Comparison of ENCODE assay signal across 37 cellular contexts in genomic region chr17:6482105-6482455, GRCh38. TPM values are rescaled to one million over a fixed set of nuclear protein-coding genes. Genes with fewer than 3 reads are reported as not detected.
"Had no signal": no experiment of that assay in that cellular context is flagged by ENCODE, and none has a peak within 500 bp of the region (broad histone marks: within the 10 kb centered on the region; RNA-seq: fewer than 3 reads in every experiment).

No MANE protein-coding gene starts in this region.

- H3K9me3 Mint-ChIP-seq: activated B cell treated with CpG ODN at 0.5 μM for 24 hours; activated CD8-positive, alpha-beta T cell treated with anti-CD3 and anti-CD28 coated beads for 36 hours; activated T-cell treated with anti-CD3 and anti-CD28 coated beads, Interleukin-2, amount 50 U/mL, for 4 hours; activated T-helper 17 cell treated with anti-CD3 and anti-CD28 coated beads, Interleukin-2, amount 50 U/mL, for 72 hours; T-cell; T-helper 1 cell treated with Interleukin-12 subunit alpha and Interleukin-12 subunit beta and Interleukin-4 antibody, amounts not matched to agents 30 μg/mL and 1 μg/mL, for 36 hours; T-helper 2 cell treated with Interferon-gamma antibody and Interleukin-4, amounts not matched to agents 5 μg/mL and 100 μg/mL, for 36 hours had no signal

- H3K27ac Mint-ChIP-seq: activated B cell treated with CpG ODN at 0.5 μM for 24 hours; activated CD8-positive, alpha-beta T cell treated with anti-CD3 and anti-CD28 coated beads for 36 hours; activated naive CD8-positive, alpha-beta T cell; activated T-helper 17 cell treated with anti-CD3 and anti-CD28 coated beads, Interleukin-2, amount 50 U/mL, for 72 hours; T-cell; T-helper 1 cell treated with Interleukin-12 subunit alpha and Interleukin-12 subunit beta and Interleukin-4 antibody, amounts not matched to agents 30 μg/mL and 1 μg/mL, for 36 hours; T-helper 2 cell treated with Interferon-gamma antibody and Interleukin-4, amounts not matched to agents 5 μg/mL and 100 μg/mL, for 36 hours had no signal

- H3K36me3 ChIP-seq: colonic mucosa, WERI-Rb-1 had no signal

- H3K9me3 ChIP-seq: body of pancreas, colonic mucosa, esophagus squamous epithelium, gastroesophageal sphincter had no signal

- H3K4me1 ChIP-seq: body of pancreas, colonic mucosa had no signal

- H3K4me3 ChIP-seq: body of pancreas, colonic mucosa, esophagus squamous epithelium, gastroesophageal sphincter had no signal

- H3K4me1 Mint-ChIP-seq: activated B cell treated with CpG ODN at 0.5 μM for 24 hours; activated T-helper 17 cell treated with anti-CD3 and anti-CD28 coated beads, Interleukin-2, amount 50 U/mL, for 72 hours; T-cell had no signal

- H3K27me3 Mint-ChIP-seq: activated naive CD8-positive, alpha-beta T cell had no signal

- H3K27ac ChIP-seq: body of pancreas, colonic mucosa, epithelial cell of prostate, esophagus squamous epithelium, gastroesophageal sphincter, WERI-Rb-1 had no signal

- H3K4me3 Mint-ChIP-seq: activated B cell treated with CpG ODN at 0.5 μM for 24 hours; activated CD8-positive, alpha-beta T cell treated with anti-CD3 and anti-CD28 coated beads for 36 hours; activated naive CD8-positive, alpha-beta T cell; activated T-cell treated with anti-CD3 and anti-CD28 coated beads, Interleukin-2, amount 50 U/mL, for 4 hours; activated T-helper 17 cell treated with anti-CD3 and anti-CD28 coated beads, Interleukin-2, amount 50 U/mL, for 72 hours; T-cell; T-helper 1 cell treated with Interleukin-12 subunit alpha and Interleukin-12 subunit beta and Interleukin-4 antibody, amounts not matched to agents 30 μg/mL and 1 μg/mL, for 36 hours; T-helper 2 cell treated with Interferon-gamma antibody and Interleukin-4, amounts not matched to agents 5 μg/mL and 100 μg/mL, for 36 hours had no signal

- H3K27me3 ChIP-seq: body of pancreas, colonic mucosa, esophagus squamous epithelium, gastroesophageal sphincter had no signal

- ATAC-seq: activated CD4-positive, CD25-positive, alpha-beta regulatory T cell treated with anti-CD3 and anti-CD28 coated beads, Interleukin-2, amount 50 U/mL, for 24 hours; activated CD8-positive, alpha-beta T cell treated with anti-CD3 and anti-CD28 coated beads for 36 hours; activated T-cell treated with anti-CD3 and anti-CD28 coated beads, Interleukin-2, amount 50 U/mL, for 4 hours; activated T-helper 17 cell treated with anti-CD3 and anti-CD28 coated beads, Interleukin-2, amount 50 U/mL, for 72 hours; body of pancreas; gastroesophageal sphincter; T-cell had no signal

- FAIRE-seq: endometrium, endothelial cell of umbilical vein had no signal

- DNase-seq: activated B cell treated with CpG ODN at 0.5 μM for 24 hours; activated CD4-positive, alpha-beta T cell treated with anti-CD3 and anti-CD28 coated beads for 48 hours; activated CD4-positive, alpha-beta T cell treated with anti-CD3 and anti-CD28 coated beads, Interleukin-2, amount 50 U/mL, for 1 hour; activated CD4-positive, alpha-beta T cell treated with anti-CD3 and anti-CD28 coated beads, Interleukin-2, amount 50 U/mL, for 48 hours; activated CD8-positive, alpha-beta memory T cell treated with anti-CD3 and anti-CD28 coated beads for 24 hours; activated CD8-positive, alpha-beta T cell treated with anti-CD3 and anti-CD28 coated beads for 36 hours; activated effector memory CD4-positive, alpha-beta T cell treated with Interleukin-2 at 50 U/mL for 16 hours; activated gamma-delta T cell treated with Interleukin-2 at 50 U/mL for 16 hours; activated naive CD4-positive, alpha-beta T cell treated with anti-CD3 and anti-CD28 coated beads, Interleukin-2, amount 50 U/mL, for 16 hours; activated naive CD4-positive, alpha-beta T cell treated with Interleukin-2 at 50 U/mL for 16 hours; activated T-cell treated with anti-CD3 and anti-CD28 coated beads, Interleukin-2, amount 50 U/mL, for 4 hours; amniotic stem cell; anterior cingulate cortex; body of pancreas; caudate nucleus; colonic mucosa; effector CD8-positive, alpha-beta T cell; esophagus squamous epithelium; foreskin melanocyte; T-cell; T1000; WERI-Rb-1 had no signal

- H3K36me3 Mint-ChIP-seq: activated naive CD8-positive, alpha-beta T cell; T-cell had no signal

RNA-seq across cellular contexts. Expression of gene PIMREG, which starts 37.8 kb away (rescaled TPM):
- total RNA-seq: body of pancreas had no signal

RNA-seq across cellular contexts. Expression of gene AIPL1, which starts 47.2 kb away (rescaled TPM):
- total RNA-seq: activated B cell treated with CpG ODN at 0.5 μM for 24 hours; activated CD8-positive, alpha-beta T cell treated with anti-CD3 and anti-CD28 coated beads for 36 hours; activated T-cell treated with anti-CD3 and anti-CD28 coated beads, Interleukin-2, amount 50 U/mL, for 4 hours; activated T-helper 17 cell treated with anti-CD3 and anti-CD28 coated beads, Interleukin-2, amount 50 U/mL, for 72 hours; body of pancreas; colonic mucosa; dermis microvascular lymphatic vessel endothelial cell; endothelial cell of umbilical vein; esophagus squamous epithelium; fibroblast of lung; fibroblast of villous mesenchyme; gastroesophageal sphincter; glomerular endothelial cell; T-cell had no signal
- polyA plus RNA-seq: adipose tissue, endothelial cell of umbilical vein, esophagus had no signal
